Comparison of ENCODE assay signal across 27 cellular contexts in genomic region chr21:32319012-32319411, GRCh38. TPM values are rescaled to one million over a fixed set of nuclear protein-coding genes. Genes with fewer than 3 reads are reported as not detected.
DNase-seq lines count a peak whose midpoint lies in the region; ATAC-seq, FAIRE-seq and TF ChIP-seq lines count a peak whose summit lies in the region.
"Had no signal": no experiment of that assay in that cellular context is flagged by ENCODE, and none has a peak within 500 bp of the region (broad histone marks: within the 10 kb centered on the region; RNA-seq: fewer than 3 reads in every experiment).

No MANE protein-coding gene starts in this region.

- H3K27me3 ChIP-seq in GM12878 (replicated peaks in 1 of 2; ENCODE audit: control insufficient read depth in 2 of 2, insufficient read depth in 2 of 2, low read length in 1 of 2) (no peaks in the 10 kb centered on the region), osteoblast (ENCODE audit: insufficient read depth, low read length) (no peaks in the 10 kb centered on the region)
- H3K27me3 ChIP-seq: BE2C; BLaER1 treated with 17β-estradiol and CSF1 and Interleukin-3, amounts not matched to agents 10 nM and 100 nM had no signal

- TF ChIP-seq CTCF in GM12878 (IDR thresholded peaks at IDR 0.05 in 2 of 3, conservative IDR thresholded peaks at IDR 0.05 in 1 of 3; ENCODE audit: control insufficient read depth in 2 of 3, extremely low read depth in 1 of 3, insufficient read depth in 1 of 3, low read depth in 3 of 3, low read length in 3 of 3) (no peak), glutamatergic neuron (IDR thresholded peaks at IDR 0.05; ENCODE audit: partially characterized antibody, unreplicated experiment) (no peak), osteoblast (IDR thresholded peaks at IDR 0.05; ENCODE audit: extremely low read depth, low read depth, low read length) (no peak)

- ATAC-seq in activated T-cell treated with anti-CD3 and anti-CD28 coated beads, Interleukin-2, amount 50 U/mL, for 72 hours (replicated peaks in 1 of 2), result no peak
- no peak for ATAC-seq in GM12878
- no peak for ATAC-seq in activated CD8-positive, alpha-beta T cell treated with anti-CD3 and anti-CD28 coated beads, Interleukin-2, amount 10 ng/mL, durations not matched to agents 7 days and 5 days
- ATAC-seq: A549, GM23338, HCT116 had no signal

- RAD21 ChIA-PET in GM12878 (lab: Charles Lee; ENCODE audit: unreplicated experiment), result no interaction called here

- no peak overlapping the region for H3K4me2 ChIP-seq in GM12878 (ENCODE audit: control insufficient read depth, insufficient read depth)
- H3K4me2 ChIP-seq in osteoblast (ENCODE audit: insufficient read depth, low read length), result no peak overlapping the region
- H3K4me2 ChIP-seq: A549; BLaER1 treated with 17β-estradiol and CSF1 and Interleukin-3, amounts not matched to agents 10 nM and 100 nM; GM23338 had no signal

- H3K27ac ChIP-seq in GM12878 (ENCODE audit: control insufficient read depth, insufficient read depth) (no peak overlapping the region), osteoblast (ENCODE audit: low read depth, low read length) (no peak overlapping the region)
- H3K27ac ChIP-seq: A549; BLaER1 treated with 17β-estradiol and CSF1 and Interleukin-3, amounts not matched to agents 10 nM and 100 nM had no signal

- intact Hi-C loops in GM12878 (cut with micrococcal nuclease; ENCODE audit: unreplicated experiment), result no loop called here

- in situ Hi-C loops in GM12878 (cut with MboI), result no loop called here

- H3K36me3 ChIP-seq in GM12878 (ENCODE audit: control insufficient read depth in 2 of 2, insufficient read depth in 2 of 2, low read length in 1 of 2) (peaks cover 37 to 49% of the 10 kb centered on the region in 2 experiments), osteoblast (ENCODE audit: insufficient read depth, low read length) (peaks cover 95% of the 10 kb centered on the region)

- no peak for FAIRE-seq in GM12878 (lab: Jason Lieb, UNC)
- FAIRE-seq: A549, D721Med, GM12891, GM18507 had no signal

- H3K27ac Mint-ChIP-seq in activated T-cell treated with anti-CD3 and anti-CD28 coated beads, Interleukin-2, amount 50 U/mL, for 24 hours, result no peak overlapping the region
- no peak overlapping the region for H3K27ac Mint-ChIP-seq in activated T-cell treated with anti-CD3 and anti-CD28 coated beads, Interleukin-2, amount 50 U/mL, for 72 hours
- H3K27ac Mint-ChIP-seq in glutamatergic neuron (ENCODE audit: unreplicated experiment), result peak overlapping the region; percentile 6
- H3K27ac Mint-ChIP-seq in activated CD8-positive, alpha-beta T cell treated with anti-CD3 and anti-CD28 coated beads, Interleukin-2, amount 10 ng/mL, durations not matched to agents 7 days and 5 days, result no peak overlapping the region
- H3K27ac Mint-ChIP-seq: CD4-positive, alpha-beta T cell; GM23338; H9 had no signal

- TF ChIP-seq POLR2A in GM12878 (IDR thresholded peaks at IDR 0.05; ENCODE audit: low read depth, low read length), result 0 out of 2 replicates have a peak, but pooled peaks have one; percentile 16

- DNase-seq in activated T-cell treated with anti-CD3 and anti-CD28 coated beads, Interleukin-2, amount 50 U/mL, for 24 hours, result peak; percentile 23
- DNase-seq in activated T-cell treated with anti-CD3 and anti-CD28 coated beads, Interleukin-2, amount 50 U/mL, for 72 hours, result no peak
- DNase-seq in GM12878 (ENCODE audit: low read depth, low spot score), result no peak
- no peak for DNase-seq in glutamatergic neuron
- peak; percentile 61 for DNase-seq in osteoblast (ENCODE audit: insufficient read length, low spot score, missing footprints)
- no peak for DNase-seq in HuH-7.5 (ENCODE audit: low spot score)
- DNase-seq in activated CD8-positive, alpha-beta T cell treated with anti-CD3 and anti-CD28 coated beads, Interleukin-2, amount 10 ng/mL, durations not matched to agents 7 days and 5 days, result no peak
- DNase-seq: 8988T; ACHN; AML-193; BE2C; CD4-positive, alpha-beta T cell; CD8-positive, alpha-beta memory T cell; DMS 273 treated with DMSO at 0.1 percent for 48 hours; DMS79; EL; GDM1; H9 had no signal

- 97% methylated on average over 7 of the region's 7 CpGs for WGBS in GM12878 (ENCODE audit: insufficient coverage, insufficient replicate concordance, low lambda C conversion rate, missing lambda C conversion rate)

- H3K4me1 ChIP-seq in GM12878 (ENCODE audit: control insufficient read depth, insufficient read depth, low read length) (no peaks in the 10 kb centered on the region), osteoblast (ENCODE audit: insufficient read depth, low read length) (no peaks in the 10 kb centered on the region)
- H3K4me1 ChIP-seq: BE2C had no signal

- BruUV-seq in GM12878 (replicated peaks; lab: Mats Ljungman, UMichigan), result no TSS peak

- TF ChIP-seq RAD21 in GM12878 (IDR thresholded peaks at IDR 0.05; ENCODE audit: insufficient read depth, low read depth, low read length), result no peak

- no peak overlapping the region for H3K9ac ChIP-seq in GM12878 (ENCODE audit: control insufficient read depth, insufficient read depth, low read length)
- H3K9ac ChIP-seq: BLaER1 treated with 17β-estradiol and CSF1 and Interleukin-3, amounts not matched to agents 10 nM and 100 nM had no signal

- TF ChIP-seq EP300 in GM12878 (IDR thresholded peaks at IDR 0.05; ENCODE audit: borderline replicate concordance in 1 of 2, control insufficient read depth in 1 of 2, low read depth in 2 of 2, low read length in 2 of 2), result no peak

- H3K27me3 Mint-ChIP-seq in activated T-cell treated with anti-CD3 and anti-CD28 coated beads, Interleukin-2, amount 50 U/mL, for 24 hours, result no peaks in the 10 kb centered on the region
- H3K27me3 Mint-ChIP-seq in activated T-cell treated with anti-CD3 and anti-CD28 coated beads, Interleukin-2, amount 50 U/mL, for 72 hours (ENCODE audit: low read depth), result no peaks in the 10 kb centered on the region
- peaks cover 3% of the 10 kb centered on the region for H3K27me3 Mint-ChIP-seq in glutamatergic neuron (ENCODE audit: unreplicated experiment)
- H3K27me3 Mint-ChIP-seq in activated CD8-positive, alpha-beta T cell treated with anti-CD3 and anti-CD28 coated beads, Interleukin-2, amount 10 ng/mL, durations not matched to agents 7 days and 5 days (ENCODE audit: low read depth), result no peaks in the 10 kb centered on the region
- H3K27me3 Mint-ChIP-seq: CD4-positive, alpha-beta T cell had no signal

- POLR2A ChIA-PET in GM12878 (lab: Charles Lee), result no interaction called here
- POLR2A ChIA-PET in activated CD8-positive, alpha-beta T cell treated with anti-CD3 and anti-CD28 coated beads, Interleukin-2, amount 10 ng/mL, durations not matched to agents 7 days and 5 days (lab: Charles Lee), result no interaction called here

- no peaks in the 10 kb centered on the region for H3K9me3 ChIP-seq in GM12878 (replicated peaks; ENCODE audit: control insufficient read depth, insufficient read depth, low read length)
- H3K9me3 ChIP-seq in osteoblast (ENCODE audit: low read depth, low read length), result no peaks in the 10 kb centered on the region
- H3K9me3 ChIP-seq: A549; BE2C; BLaER1 treated with 17β-estradiol and CSF1 and Interleukin-3, amounts not matched to agents 10 nM and 100 nM had no signal

- H3K36me3 Mint-ChIP-seq in activated T-cell treated with anti-CD3 and anti-CD28 coated beads, Interleukin-2, amount 50 U/mL, for 24 hours (ENCODE audit: low read depth), result peaks cover 96% of the 10 kb centered on the region
- peaks cover 4 to 6% of the 10 kb centered on the region in 2 donors for H3K36me3 Mint-ChIP-seq in activated T-cell treated with anti-CD3 and anti-CD28 coated beads, Interleukin-2, amount 50 U/mL, for 72 hours (ENCODE audit: insufficient read depth in 2 of 2)
- H3K36me3 Mint-ChIP-seq in glutamatergic neuron (ENCODE audit: unreplicated experiment), result peaks cover 6% of the 10 kb centered on the region
- peaks cover 50% of the 10 kb centered on the region for H3K36me3 Mint-ChIP-seq in activated CD8-positive, alpha-beta T cell treated with anti-CD3 and anti-CD28 coated beads, Interleukin-2, amount 10 ng/mL, durations not matched to agents 7 days and 5 days (ENCODE audit: low read depth)

- CTCF ChIA-PET in GM12878 (lab: Yijun Ruan, JAX), result no interaction called here
- CTCF ChIA-PET in activated CD8-positive, alpha-beta T cell treated with anti-CD3 and anti-CD28 coated beads, Interleukin-2, amount 10 ng/mL, durations not matched to agents 7 days and 5 days (lab: Charles Lee), result no interaction called here

- SMC1A ChIA-PET in GM12878 (lab: Charles Lee; ENCODE audit: uncharacterized antibody, unreplicated experiment), result no interaction called here

- no peak overlapping the region for H3K4me3 Mint-ChIP-seq in activated T-cell treated with anti-CD3 and anti-CD28 coated beads, Interleukin-2, amount 50 U/mL, for 24 hours
- H3K4me3 Mint-ChIP-seq in activated T-cell treated with anti-CD3 and anti-CD28 coated beads, Interleukin-2, amount 50 U/mL, for 72 hours, result no peak overlapping the region
- no peak overlapping the region for H3K4me3 Mint-ChIP-seq in glutamatergic neuron (ENCODE audit: unreplicated experiment)
- no peak overlapping the region for H3K4me3 Mint-ChIP-seq in activated CD8-positive, alpha-beta T cell treated with anti-CD3 and anti-CD28 coated beads, Interleukin-2, amount 10 ng/mL, durations not matched to agents 7 days and 5 days
- H3K4me3 Mint-ChIP-seq: CD14-positive monocyte; CD4-positive, alpha-beta T cell; CD8-positive, alpha-beta memory T cell; GM23338; H9 had no signal

- H3K79me2 ChIP-seq in GM12878 (ENCODE audit: control insufficient read depth, insufficient read depth, low read length) (no peaks in the 10 kb centered on the region), osteoblast (ENCODE audit: insufficient read depth, low read length) (peaks cover 13% of the 10 kb centered on the region)

- no peaks in the 10 kb centered on the region for H4K20me1 ChIP-seq in GM12878 (ENCODE audit: control insufficient read depth, insufficient read depth)
- peaks cover 10% of the 10 kb centered on the region for H4K20me1 ChIP-seq in osteoblast (ENCODE audit: insufficient read depth, low read length)

- H3K4me3 ChIP-seq in GM12878, result no peak overlapping the region
- H3K4me3 ChIP-seq in osteoblast (ENCODE audit: insufficient read depth, low read length), result no peak overlapping the region
- H3K4me3 ChIP-seq: A549; BLaER1 treated with 17β-estradiol and CSF1 and Interleukin-3, amounts not matched to agents 10 nM and 100 nM; GM23338 had no signal

- H2AFZ ChIP-seq in GM12878 (ENCODE audit: control insufficient read depth, low read depth, low read length) (no peak overlapping the region), osteoblast (ENCODE audit: low read length) (no peak overlapping the region)
- H2AFZ ChIP-seq: GM23338 had no signal

- H3K4me1 Mint-ChIP-seq in activated T-cell treated with anti-CD3 and anti-CD28 coated beads, Interleukin-2, amount 50 U/mL, for 24 hours (ENCODE audit: low read depth), result no peaks in the 10 kb centered on the region
- no peaks in the 10 kb centered on the region for H3K4me1 Mint-ChIP-seq in activated T-cell treated with anti-CD3 and anti-CD28 coated beads, Interleukin-2, amount 50 U/mL, for 72 hours (ENCODE audit: low read depth)
- peaks cover 11% of the 10 kb centered on the region for H3K4me1 Mint-ChIP-seq in glutamatergic neuron (ENCODE audit: low read depth, unreplicated experiment)
- no peaks in the 10 kb centered on the region for H3K4me1 Mint-ChIP-seq in activated CD8-positive, alpha-beta T cell treated with anti-CD3 and anti-CD28 coated beads, Interleukin-2, amount 10 ng/mL, durations not matched to agents 7 days and 5 days (ENCODE audit: low read depth)
- H3K4me1 Mint-ChIP-seq: CD14-positive monocyte; CD8-positive, alpha-beta memory T cell; GM23338; H9 had no signal

- H3K9me3 Mint-ChIP-seq in activated T-cell treated with anti-CD3 and anti-CD28 coated beads, Interleukin-2, amount 50 U/mL, for 24 hours, result no peaks in the 10 kb centered on the region
- H3K9me3 Mint-ChIP-seq in activated T-cell treated with anti-CD3 and anti-CD28 coated beads, Interleukin-2, amount 50 U/mL, for 72 hours, result no peaks in the 10 kb centered on the region
- H3K9me3 Mint-ChIP-seq in glutamatergic neuron (ENCODE audit: unreplicated experiment), result peaks cover 5% of the 10 kb centered on the region
- H3K9me3 Mint-ChIP-seq in activated CD8-positive, alpha-beta T cell treated with anti-CD3 and anti-CD28 coated beads, Interleukin-2, amount 10 ng/mL, durations not matched to agents 7 days and 5 days (ENCODE audit: insufficient read depth), result no peaks in the 10 kb centered on the region
- H3K9me3 Mint-ChIP-seq: CD4-positive, alpha-beta T cell; CD8-positive, alpha-beta memory T cell; GM23338; H9 had no signal

RNA-seq across cellular contexts. Expression of gene MRAP, which starts 20.4 kb away (rescaled TPM):
- total RNA-seq in activated T-cell treated with anti-CD3 and anti-CD28 coated beads, Interleukin-2, amount 50 U/mL, for 72 hours, result not detected
- not detected in 2 replicates for total RNA-seq in GM12878 (2013; cell fraction: nucleolus; rRNA removed)
- total RNA-seq in GM12878 (2014; rRNA removed) (not detected in 2 replicates), GM12878 (2014; rRNA removed; fragmentation: Illumina TruSeq; extraction: Trizol) (not detected in 2 replicates), GM12878 (2021) (not detected in 2 replicates), glutamatergic neuron (ENCODE audit: unreplicated experiment) (not detected), osteoblast (0.59 and 0.72 TPM in 2 replicates)
- polyA plus RNA-seq in GM12878 (2011; ENCODE audit: low read depth), result not detected
- polyA plus RNA-seq in GM12878 (2011; rRNA removed) (not detected in 2 replicates), GM12878 (2014; fragmentation: Illumina TruSeq; extraction: Trizol) (not detected in 2 replicates), GM12878 (2014; fragmentation: Nextera tagmentation; extraction: Ambion mirVana) (1 to 10 TPM in 1 of 2 experiments, under 1 TPM in 1; 0.34 to 1.2 TPM), GM12878 (2014; rRNA removed) (not detected in 2 replicates), GM12878 (2016; fragmentation: Nextera tagmentation; extraction: Ambion mirVana) (not detected)
- polyA plus RNA-seq in GM12878 (2011; cell fraction: cytosol; rRNA removed), result not detected in 2 replicates
- not detected in 2 replicates for polyA plus RNA-seq in GM12878 (2011; cell fraction: nucleus; rRNA removed)
- not detected in 2 replicates for polyA plus RNA-seq in GM12878 (2012)
- not detected in 2 replicates for polyA minus RNA-seq in GM12878 (2011; rRNA and poly(A)+ RNA removed)
- polyA minus RNA-seq in GM12878 (2011; cell fraction: cytosol; rRNA and poly(A)+ RNA removed), result not detected in 2 replicates
- polyA minus RNA-seq in GM12878 (2011; cell fraction: nucleus; rRNA and poly(A)+ RNA removed), result not detected in 2 replicates
- total RNA-seq in activated CD8-positive, alpha-beta T cell treated with anti-CD3 and anti-CD28 coated beads, Interleukin-2, amount 10 ng/mL, durations not matched to agents 7 days and 5 days, result not detected
- total RNA-seq: CD4-positive, alpha-beta T cell; CD8-positive, alpha-beta memory T cell; GM23338; H4; H9 had no signal
- polyA plus RNA-seq: A549; CD14-positive monocyte; CD8-positive, alpha-beta memory T cell had no signal

RNA-seq across cellular contexts. Expression of gene MIS18A, which starts 40.2 kb away (rescaled TPM):
- total RNA-seq in activated T-cell treated with anti-CD3 and anti-CD28 coated beads, Interleukin-2, amount 50 U/mL, for 72 hours, result 10 to 100 TPM; 22.4 to 26.2 TPM
- 4.4 and 4.5 TPM in 2 replicates for total RNA-seq in GM12878 (2013; cell fraction: nucleolus; rRNA removed)
- total RNA-seq in GM12878 (2014; rRNA removed), result 19.7 and 22.4 TPM in 2 replicates
- total RNA-seq in GM12878 (2014; rRNA removed; fragmentation: Illumina TruSeq; extraction: Trizol), result 24.1 and 24.9 TPM in 2 replicates
- 24.7 and 26.2 TPM in 2 replicates for total RNA-seq in GM12878 (2021)
- 7.9 TPM for polyA plus RNA-seq in GM12878 (2011; ENCODE audit: low read depth)
- 23.2 and 32.7 TPM in 2 replicates for polyA plus RNA-seq in GM12878 (2011; rRNA removed)
- 17.1 and 25.8 TPM in 2 replicates for polyA plus RNA-seq in GM12878 (2011; cell fraction: cytosol; rRNA removed)
- polyA plus RNA-seq in GM12878 (2011; cell fraction: nucleus; rRNA removed), result 6.5 and 8.9 TPM in 2 replicates
- 14.4 and 16.4 TPM in 2 replicates for polyA plus RNA-seq in GM12878 (2012)
- polyA plus RNA-seq in GM12878 (2014; fragmentation: Illumina TruSeq; extraction: Trizol), result 28.5 and 44.3 TPM in 2 replicates
- 10 to 100 TPM in 1 of 2 experiments, 1 to 10 TPM in 1; 6.5 to 21.4 TPM for polyA plus RNA-seq in GM12878 (2014; fragmentation: Nextera tagmentation; extraction: Ambion mirVana)
- polyA plus RNA-seq in GM12878 (2014; rRNA removed), result 23.4 and 27.8 TPM in 2 replicates
- 10 to 100 TPM; 45.8 to 48.9 TPM for polyA plus RNA-seq in GM12878 (2016; fragmentation: Nextera tagmentation; extraction: Ambion mirVana)
- polyA minus RNA-seq in GM12878 (2011; rRNA and poly(A)+ RNA removed), result 6.1 and 6.3 TPM in 2 replicates
- 2.7 and 4.4 TPM in 2 replicates for polyA minus RNA-seq in GM12878 (2011; cell fraction: cytosol; rRNA and poly(A)+ RNA removed)
- polyA minus RNA-seq in GM12878 (2011; cell fraction: nucleus; rRNA and poly(A)+ RNA removed), result 2.1 and 4.3 TPM in 2 replicates
- 12.6 TPM for total RNA-seq in glutamatergic neuron (ENCODE audit: unreplicated experiment)
- 3.8 and 4.3 TPM in 2 replicates for total RNA-seq in osteoblast
- 10 to 100 TPM; 27.5 to 29.4 TPM for total RNA-seq in activated CD8-positive, alpha-beta T cell treated with anti-CD3 and anti-CD28 coated beads, Interleukin-2, amount 10 ng/mL, durations not matched to agents 7 days and 5 days

Comparison
In these comparisons a context has a peak if more than half of its experiments do, and no peak if none do; other contexts are left out.
1. DNase-seq: peak in activated T-cell treated with anti-CD3 and anti-CD28 coated beads, Interleukin-2, amount 50 U/mL, for 24 hours (single experiment) and osteoblast (single experiment); none in activated T-cell treated with anti-CD3 and anti-CD28 coated beads, Interleukin-2, amount 50 U/mL, for 72 hours (0 of 2), GM12878 (single experiment), glutamatergic neuron (single experiment), HuH-7.5 (single experiment) and activated CD8-positive, alpha-beta T cell treated with anti-CD3 and anti-CD28 coated beads, Interleukin-2, amount 10 ng/mL, durations not matched to agents 7 days and 5 days (single experiment).